In the genomic region with DNA sequence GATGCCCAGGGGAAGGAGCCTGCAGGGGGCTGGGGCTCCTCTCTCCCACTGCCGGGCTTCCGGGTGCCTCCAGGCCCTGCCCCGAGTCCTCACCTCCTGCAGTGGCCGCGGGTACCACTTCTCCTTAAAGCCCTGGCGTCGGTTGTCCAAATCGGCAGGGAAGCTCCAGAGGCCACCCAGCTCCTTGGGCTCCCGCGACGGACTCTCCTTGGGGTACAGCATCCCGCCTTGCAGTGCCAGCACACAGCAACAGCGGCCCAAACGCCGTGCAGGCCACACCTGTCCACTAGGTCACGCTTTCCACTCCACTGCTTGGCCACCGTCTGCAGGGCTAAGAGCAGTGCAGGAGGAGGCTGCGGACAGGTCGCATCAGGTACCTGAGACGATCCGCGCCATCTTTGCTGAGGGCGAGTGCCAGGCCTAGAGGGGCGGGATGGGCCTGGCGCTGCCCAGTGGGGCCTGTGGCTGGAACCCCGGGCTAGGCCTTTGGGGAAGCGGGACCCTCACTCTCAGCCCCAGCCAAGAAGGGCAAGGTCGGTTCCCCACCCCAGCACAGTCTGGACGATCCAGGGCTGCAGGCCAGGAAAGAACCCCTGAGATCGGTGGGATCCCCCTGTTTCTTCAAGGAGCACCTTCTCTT, we compare ENCODE assay signal across 15 cellular contexts. TPM values are rescaled to one million over a fixed set of nuclear protein-coding genes. Genes with fewer than 3 reads are reported as not detected.
DNase-seq lines count a peak whose midpoint lies in the region; ATAC-seq and TF ChIP-seq lines count a peak whose summit lies in the region.
"Had no signal": no experiment of that assay in that cellular context is flagged by ENCODE, and none has a peak within 500 bp of the region (broad histone marks: within the 10 kb centered on the region; RNA-seq: fewer than 3 reads in every experiment).

No MANE protein-coding gene starts in this region.

- no peak overlapping the region for H3K27ac ChIP-seq in coronary artery
- H3K27ac ChIP-seq in lower lobe of right lung = no peak overlapping the region
- H3K27ac ChIP-seq: C4-2B had no signal

- H3K9me3 Mint-ChIP-seq in osteocyte (ENCODE audit: unreplicated experiment) (peaks cover 8% of the 10 kb centered on the region), glutamatergic neuron (ENCODE audit: unreplicated experiment) (peaks cover 17% of the 10 kb centered on the region)
- H3K9me3 Mint-ChIP-seq in stimulated activated effector memory CD8-positive, alpha-beta T cell treated with anti-CD3 and anti-CD28 coated beads, Interleukin-12 subunit alpha, Interleukin-12 subunit beta, amount 100 ng/mL, for 72 hours = peaks cover 18% of the 10 kb centered on the region

- H3K4me1 Mint-ChIP-seq in osteocyte (ENCODE audit: unreplicated experiment) (no peaks in the 10 kb centered on the region), glutamatergic neuron (ENCODE audit: low read depth, unreplicated experiment) (no peaks in the 10 kb centered on the region)
- no peaks in the 10 kb centered on the region for H3K4me1 Mint-ChIP-seq in stimulated activated effector memory CD8-positive, alpha-beta T cell treated with anti-CD3 and anti-CD28 coated beads, Interleukin-12 subunit alpha, Interleukin-12 subunit beta, amount 100 ng/mL, for 72 hours
- H3K4me1 Mint-ChIP-seq: GM23338, H9 had no signal

- peaks cover 30% of the 10 kb centered on the region for H3K9me3 ChIP-seq in lower lobe of right lung

- H3K27ac Mint-ChIP-seq in osteocyte (ENCODE audit: unreplicated experiment) (no peak overlapping the region), glutamatergic neuron (ENCODE audit: unreplicated experiment) (no peak overlapping the region)
- no peak overlapping the region for H3K27ac Mint-ChIP-seq in stimulated activated effector memory CD8-positive, alpha-beta T cell treated with anti-CD3 and anti-CD28 coated beads, Interleukin-12 subunit alpha, Interleukin-12 subunit beta, amount 100 ng/mL, for 72 hours
- H3K27ac Mint-ChIP-seq: CD4-positive, alpha-beta T cell; GM23338; H9 had no signal

- H3K36me3 Mint-ChIP-seq in osteocyte (ENCODE audit: unreplicated experiment) = no peaks in the 10 kb centered on the region
- no peaks in the 10 kb centered on the region for H3K36me3 Mint-ChIP-seq in stimulated activated effector memory CD8-positive, alpha-beta T cell treated with anti-CD3 and anti-CD28 coated beads, Interleukin-12 subunit alpha, Interleukin-12 subunit beta, amount 100 ng/mL, for 72 hours
- H3K36me3 Mint-ChIP-seq in glutamatergic neuron (ENCODE audit: unreplicated experiment) = peaks cover 8% of the 10 kb centered on the region

- no peaks in the 10 kb centered on the region for H3K27me3 ChIP-seq in lower lobe of right lung (ENCODE audit: low read depth)

- H3K4me1 ChIP-seq in lower lobe of right lung = no peaks in the 10 kb centered on the region
- H3K4me1 ChIP-seq: Caco-2 had no signal

- ATAC-seq in lower lobe of right lung (no peak), left ventricle myocardium superior (no peak)
- peak; percentile 13 for ATAC-seq in stimulated activated effector memory CD8-positive, alpha-beta T cell treated with anti-CD3 and anti-CD28 coated beads, Interleukin-12 subunit alpha, Interleukin-12 subunit beta, amount 100 ng/mL, for 72 hours
- ATAC-seq: GM23338 had no signal

- H3K27me3 Mint-ChIP-seq in osteocyte (ENCODE audit: unreplicated experiment) (no peaks in the 10 kb centered on the region), glutamatergic neuron (ENCODE audit: unreplicated experiment) (peaks cover 11% of the 10 kb centered on the region)
- H3K27me3 Mint-ChIP-seq: CD4-positive, alpha-beta T cell had no signal

- intact Hi-C loops in lower lobe of right lung (cut with DNase I) = no loop called here
- intact Hi-C loops in left ventricle myocardium superior (cut with micrococcal nuclease) = no loop called here

- peak; percentile 64 for DNase-seq in coronary artery (ENCODE audit: low spot score)
- peak; percentile 37 for DNase-seq in lower lobe of right lung
- peak; percentile 79 for DNase-seq in osteocyte (ENCODE audit: extremely low spot score, unreplicated experiment)
- no peak for DNase-seq in stimulated activated effector memory CD8-positive, alpha-beta T cell treated with anti-CD3 and anti-CD28 coated beads, Interleukin-12 subunit alpha, Interleukin-12 subunit beta, amount 100 ng/mL, for 72 hours (ENCODE audit: low spot score in 2 of 2)
- DNase-seq in glutamatergic neuron = no peak
- no peak for DNase-seq in NK-92 treated with Interleukin-12 subunit alpha and Interleukin-12 subunit beta, amount 100 ng/mL, for 24 hours (lab: John Stamatoyannopoulos, UW)
- DNase-seq in left ventricle myocardium superior = no peak
- no peak for DNase-seq in AML-193 (lab: John Stamatoyannopoulos, UW)
- DNase-seq: ACHN; Caco-2; CD4-positive, alpha-beta T cell; H9; IMR-90 had no signal

- TF ChIP-seq CTCF in coronary artery (IDR thresholded peaks at IDR 0.05) = no peak
- TF ChIP-seq CTCF in lower lobe of right lung (IDR thresholded peaks at IDR 0.05) = no peak
- TF ChIP-seq CTCF in osteocyte (IDR thresholded peaks at IDR 0.05) = no peak
- TF ChIP-seq CTCF in glutamatergic neuron (IDR thresholded peaks at IDR 0.05; ENCODE audit: partially characterized antibody, unreplicated experiment) = no peak

- H3K4me3 Mint-ChIP-seq in osteocyte (ENCODE audit: unreplicated experiment) (no peak overlapping the region), glutamatergic neuron (ENCODE audit: unreplicated experiment) (no peak overlapping the region)
- no peak overlapping the region for H3K4me3 Mint-ChIP-seq in stimulated activated effector memory CD8-positive, alpha-beta T cell treated with anti-CD3 and anti-CD28 coated beads, Interleukin-12 subunit alpha, Interleukin-12 subunit beta, amount 100 ng/mL, for 72 hours
- H3K4me3 Mint-ChIP-seq: CD4-positive, alpha-beta T cell; GM23338; H9 had no signal

- H3K4me3 ChIP-seq in coronary artery = no peak overlapping the region
- no peak overlapping the region for H3K4me3 ChIP-seq in lower lobe of right lung
- H3K4me3 ChIP-seq: GM23338 had no signal

- H3K36me3 ChIP-seq in lower lobe of right lung = no peaks in the 10 kb centered on the region

RNA-seq across cellular contexts. Expression of a gene that starts 47.7 kb away (rescaled TPM):
- total RNA-seq in lower lobe of right lung = not detected
- not detected in 2 replicates for total RNA-seq in osteocyte
- not detected for total RNA-seq in glutamatergic neuron (ENCODE audit: unreplicated experiment)
- total RNA-seq in left ventricle myocardium superior = not detected
- total RNA-seq: Caco-2; CD4-positive, alpha-beta T cell; GM23338; H9; IMR-90 had no signal

Comparison
In these comparisons a context has a peak if more than half of its experiments do, and no peak if none do; other contexts are left out.
1. DNase-seq: peak in coronary artery (single experiment), lower lobe of right lung (single experiment) and osteocyte (single experiment); none in stimulated activated effector memory CD8-positive, alpha-beta T cell treated with anti-CD3 and anti-CD28 coated beads, Interleukin-12 subunit alpha, Interleukin-12 subunit beta, amount 100 ng/mL, for 72 hours (0 of 2), glutamatergic neuron (single experiment), NK-92 treated with Interleukin-12 subunit alpha and Interleukin-12 subunit beta, amount 100 ng/mL, for 24 hours (single experiment), left ventricle myocardium superior (single experiment) and AML-193 (0 of 2).